17 cellular contexts compared by ENCODE assay signal in the genomic region with DNA sequence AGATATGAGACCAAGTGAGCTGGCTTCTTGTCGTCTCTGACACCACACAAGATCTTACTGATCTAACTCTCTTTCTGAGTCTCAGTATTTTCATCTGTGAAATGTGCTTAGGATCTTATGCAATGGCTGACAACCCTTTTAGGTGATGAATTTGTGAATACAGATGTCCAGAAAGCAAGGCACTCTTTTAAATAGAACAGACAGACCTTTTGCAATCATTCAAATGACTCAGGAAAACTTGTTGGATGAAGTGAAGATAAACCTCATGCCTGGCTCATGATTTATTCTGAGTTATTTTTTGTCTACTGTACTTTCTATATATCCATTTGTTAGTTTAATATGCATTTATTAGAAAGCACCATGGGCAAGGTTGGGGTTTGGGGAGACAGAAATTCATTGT.
"Had no signal": no experiment of that assay in that cellular context is flagged by ENCODE, and none has a peak within 500 bp of the region (broad histone marks: within the 10 kb centered on the region; RNA-seq: fewer than 3 reads in every experiment).

No MANE protein-coding gene starts in this region.

- H3K4me3 ChIP-seq: body of pancreas, coronary artery, gastrocnemius medialis, left ventricle myocardium inferior, tibial artery had no signal

- DNase-seq: activated CD4-positive, alpha-beta memory T cell treated with anti-CD3 and anti-CD28 coated beads for 36 hours; activated CD4-positive, alpha-beta T cell treated with anti-CD3 and anti-CD28 coated beads for 4 hours; activated gamma-delta T cell treated with Interleukin-2 at 50 U/mL for 16 hours; activated T-cell treated with anti-CD3 and anti-CD28 coated beads for 4 hours; amniotic stem cell; body of pancreas; gastrocnemius medialis; left ventricle myocardium inferior; occipital lobe; stimulated activated CD4-positive, alpha-beta T cell treated with anti-CD3 and anti-CD28 coated beads, Interleukin-12 subunit alpha, Interleukin-12 subunit beta, amount 100 ng/mL, for 4 hours; stimulated activated CD4-positive, alpha-beta T cell treated with anti-CD3 and anti-CD28 coated beads, Interleukin-1b, Interleukin-23, amount 100 ng/mL, for 48 hours; stimulated activated naive CD4-positive, alpha-beta T cell treated with Interleukin-2 at 50 U/mL for 16 hours; substantia nigra; T-helper 2 cell had no signal

- H3K4me1 ChIP-seq: body of pancreas, gastrocnemius medialis, left ventricle myocardium inferior, tibial artery had no signal

- ATAC-seq: activated naive CD4-positive, alpha-beta T cell treated with anti-CD3 and anti-CD28 coated beads, Interleukin-2, amount 50 U/mL, for 72 hours; body of pancreas; gastrocnemius medialis had no signal

- H3K27ac ChIP-seq: body of pancreas, coronary artery, gastrocnemius medialis, left ventricle myocardium inferior, tibial artery had no signal

- H3K27me3 ChIP-seq: body of pancreas had no signal

- H3K36me3 ChIP-seq: gastrocnemius medialis, left ventricle myocardium inferior, tibial artery had no signal

- H3K9me3 ChIP-seq: body of pancreas, gastrocnemius medialis, left ventricle myocardium inferior, tibial artery had no signal
